8 cellular contexts compared by ENCODE assay signal in the genomic region with DNA sequence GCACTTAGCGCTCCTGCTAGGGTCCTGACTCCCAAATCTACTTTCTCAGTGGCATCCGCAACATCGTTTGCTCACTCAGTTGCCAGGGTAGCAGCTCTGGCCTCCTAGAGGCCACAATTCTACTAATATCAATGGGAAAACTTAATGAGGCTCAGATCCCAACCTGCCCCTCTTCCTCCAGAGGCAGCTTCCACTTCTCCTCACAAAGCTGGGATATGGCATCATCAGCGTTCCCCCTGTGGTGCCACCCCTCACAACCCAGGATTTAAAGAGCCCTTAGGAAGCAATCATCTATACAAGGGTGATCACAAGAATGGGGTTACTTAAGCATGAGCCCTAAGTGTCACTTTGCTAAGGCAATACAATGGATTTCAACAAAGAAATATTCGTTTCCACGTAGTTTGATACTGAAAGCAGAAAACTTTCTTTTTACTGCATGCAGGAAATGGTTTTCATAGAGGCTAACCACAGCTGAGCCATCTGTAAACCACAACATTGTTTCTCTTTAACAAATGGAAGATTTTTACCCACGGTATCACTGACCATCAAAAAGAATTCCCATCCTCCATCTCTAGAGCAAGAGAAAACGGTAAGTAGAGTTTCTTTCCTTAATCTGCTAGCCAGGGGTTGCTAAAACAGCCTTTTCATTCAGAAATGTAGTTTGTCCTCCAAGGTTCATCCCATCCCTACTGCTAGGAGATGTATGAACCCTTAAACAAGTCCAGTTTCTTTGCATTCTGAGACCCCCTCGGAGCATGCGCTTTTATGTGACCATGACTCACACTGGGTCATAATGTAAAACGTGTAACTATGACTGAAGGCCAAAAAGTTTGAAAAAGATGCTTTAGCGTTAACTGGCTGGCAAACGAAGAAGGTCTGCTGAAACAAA.
DNase-seq lines count a peak whose midpoint lies in the region; ATAC-seq, FAIRE-seq and TF ChIP-seq lines count a peak whose summit lies in the region.

No MANE protein-coding gene starts in this region.

- H3K4me3 Mint-ChIP-seq in activated naive CD4-positive, alpha-beta T cell treated with anti-CD3 and anti-CD28 coated beads, Interleukin-2, amount 10 ng/mL, durations not matched to agents 7 days and 5 days, result peak overlapping the region; percentile 26
- peak overlapping the region; percentile 65 to 88 (median 75) for H3K4me3 Mint-ChIP-seq in immature natural killer cell

- DNase-seq in activated naive CD4-positive, alpha-beta T cell treated with anti-CD3 and anti-CD28 coated beads, Interleukin-2, amount 10 ng/mL, durations not matched to agents 7 days and 5 days, result peak; percentile 39
- DNase-seq in activated naive CD4-positive, alpha-beta T cell treated with Interleukin-2 at 50 U/mL for 16 hours, result no peak
- DNase-seq in T1000 (lab: John Stamatoyannopoulos, UW) (peak; percentile 16), immature natural killer cell (peak; percentile 47 to 51 (median 50)), H54 (ENCODE audit: insufficient read length, low spot score) (no peak), HPDE6-E6E7 (ENCODE audit: extremely low spot score) (no peak), NCI-H1930 (lab: John Stamatoyannopoulos, UW) (no peak)

- CTCF ChIA-PET in activated naive CD4-positive, alpha-beta T cell treated with anti-CD3 and anti-CD28 coated beads, Interleukin-2, amount 10 ng/mL, durations not matched to agents 7 days and 5 days (lab: Charles Lee), result interaction anchor here (1.4 kb wide), 1 partner anchor 86 kb away, joined by 5 read pairs; no protein-coding TSS in a partner anchor

- H3K27me3 Mint-ChIP-seq in activated naive CD4-positive, alpha-beta T cell treated with anti-CD3 and anti-CD28 coated beads, Interleukin-2, amount 10 ng/mL, durations not matched to agents 7 days and 5 days, result peaks cover 55% of the 10 kb centered on the region
- peaks cover 21 to 53% (median 25%) of the 10 kb centered on the region in 3 donors for H3K27me3 Mint-ChIP-seq in immature natural killer cell (ENCODE audit: low read depth in 3 of 3)

- no peaks in the 10 kb centered on the region for H3K9me3 Mint-ChIP-seq in activated naive CD4-positive, alpha-beta T cell treated with anti-CD3 and anti-CD28 coated beads, Interleukin-2, amount 10 ng/mL, durations not matched to agents 7 days and 5 days
- peaks cover 0 to 2% (median 0%) of the 10 kb centered on the region in 6 donors for H3K9me3 Mint-ChIP-seq in immature natural killer cell

- no peak for FAIRE-seq in H54 (lab: Jason Lieb, UNC)

- no peak for TF ChIP-seq POLR2A in H54 (IDR thresholded peaks at IDR 0.05; ENCODE audit: low read depth, low read length)

- H3K36me3 Mint-ChIP-seq in activated naive CD4-positive, alpha-beta T cell treated with anti-CD3 and anti-CD28 coated beads, Interleukin-2, amount 10 ng/mL, durations not matched to agents 7 days and 5 days, result peaks cover 3% of the 10 kb centered on the region
- peaks cover 21 to 33% (median 28%) of the 10 kb centered on the region in 3 donors for H3K36me3 Mint-ChIP-seq in immature natural killer cell

- ATAC-seq in HG03039 (IDR thresholded peaks at IDR 0.05; ENCODE audit: unreplicated experiment), result peak; percentile 78

- peaks cover 22% of the 10 kb centered on the region for H3K4me1 Mint-ChIP-seq in activated naive CD4-positive, alpha-beta T cell treated with anti-CD3 and anti-CD28 coated beads, Interleukin-2, amount 10 ng/mL, durations not matched to agents 7 days and 5 days
- peaks cover 25 to 28% of the 10 kb centered on the region in 2 donors for H3K4me1 Mint-ChIP-seq in immature natural killer cell

- no peak overlapping the region for H3K27ac Mint-ChIP-seq in activated naive CD4-positive, alpha-beta T cell treated with anti-CD3 and anti-CD28 coated beads, Interleukin-2, amount 10 ng/mL, durations not matched to agents 7 days and 5 days
- H3K27ac Mint-ChIP-seq in immature natural killer cell, result peak overlapping the region in 1 of 6 donors; percentile 22

Comparison
In these comparisons a context has a peak if more than half of its experiments do, and no peak if none do; other contexts are left out.
1. DNase-seq: peak in activated naive CD4-positive, alpha-beta T cell treated with anti-CD3 and anti-CD28 coated beads, Interleukin-2, amount 10 ng/mL, durations not matched to agents 7 days and 5 days (single experiment), T1000 (single experiment) and immature natural killer cell (3 of 3); none in activated naive CD4-positive, alpha-beta T cell treated with Interleukin-2 at 50 U/mL for 16 hours (single experiment), H54 (single experiment), HPDE6-E6E7 (single experiment) and NCI-H1930 (0 of 2).